29 cellular contexts compared by ENCODE assay signal in the genomic region with DNA sequence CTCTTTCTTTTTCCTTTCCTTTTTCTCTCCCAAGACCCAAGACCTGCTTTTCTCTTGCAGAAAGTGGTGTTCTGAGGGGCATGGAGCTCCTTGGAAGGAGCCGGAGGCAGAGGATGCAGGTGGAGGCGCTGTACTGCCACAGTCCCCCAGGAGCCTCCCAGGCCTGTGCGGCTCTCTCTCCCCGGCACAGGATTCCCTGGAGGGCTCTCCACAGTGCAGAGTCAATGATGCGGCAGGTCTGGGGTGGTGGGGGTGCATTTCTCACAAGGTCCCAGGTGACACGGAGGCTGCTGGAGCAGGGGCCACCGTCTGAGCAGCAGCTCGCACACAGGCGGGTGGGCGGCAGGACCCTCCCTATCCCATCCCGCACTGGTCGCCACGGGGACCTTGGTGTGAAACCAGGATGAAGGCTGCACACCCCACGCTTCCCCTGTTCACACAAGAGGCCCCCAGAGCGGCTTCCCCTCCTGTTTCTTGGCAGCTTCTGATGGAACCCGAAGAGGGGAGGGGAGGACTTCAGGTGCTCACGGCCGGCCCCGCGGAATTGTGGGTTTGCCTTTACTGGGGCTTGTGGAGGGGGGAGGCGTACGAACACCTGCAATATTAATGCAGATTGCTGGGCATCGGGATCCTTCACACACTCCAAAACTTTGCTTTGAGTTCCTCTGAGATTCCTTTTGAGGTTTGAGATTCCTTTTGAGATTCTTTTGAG.
"Had no signal": no experiment of that assay in that cellular context is flagged by ENCODE, and none has a peak within 500 bp of the region (broad histone marks: within the 10 kb centered on the region; RNA-seq: fewer than 3 reads in every experiment).

No MANE protein-coding gene starts in this region.

- DNase-seq: dorsolateral prefrontal cortex; effector CD4-positive, alpha-beta T cell; foreskin fibroblast; gastrocnemius medialis; heart right ventricle; hippocampal formation; left cardiac atrium; left lung; mesenchymal stem cell; mucosa of descending colon; naive B cell; nucleus accumbens; ovary; posterior cingulate gyrus; psoas muscle; right cardiac atrium; sigmoid colon; stimulated activated CD4-positive, alpha-beta T cell treated with anti-CD3 and anti-CD28 coated beads, Interleukin-2, amount 100 ng/mL, for 24 hours; stimulated activated CD4-positive, alpha-beta T cell treated with anti-CD3 and anti-CD28 coated beads, Interleukin-4, amount 100 ng/mL, for 24 hours; stimulated activated naive CD4-positive, alpha-beta T cell treated with Interleukin-2 at 50 U/mL for 16 hours; stomach; tibial artery had no signal

- H3K4me1 Mint-ChIP-seq: mesothelial cell of epicardium; naive B cell; neural crest cell; stimulated activated effector memory CD8-positive, alpha-beta T cell treated with anti-CD3 and anti-CD28 coated beads, Interleukin-12 subunit alpha, Interleukin-12 subunit beta, amount 100 ng/mL, for 72 hours had no signal

- H3K27ac ChIP-seq: epithelial cell of prostate, gastrocnemius medialis, heart right ventricle, left lung, ovary, psoas muscle, sigmoid colon, stomach, tibial artery had no signal

- H3K4me3 ChIP-seq: dorsolateral prefrontal cortex, gastrocnemius medialis, heart right ventricle, left lung, mucosa of descending colon, ovary, psoas muscle, sigmoid colon, stomach, tibial artery had no signal

- H3K27me3 ChIP-seq: ovary, sigmoid colon had no signal

- H3K4me1 ChIP-seq: gastrocnemius medialis, heart right ventricle, left lung, psoas muscle, stomach, tibial artery had no signal

- H3K36me3 Mint-ChIP-seq: mesothelial cell of epicardium; naive B cell; natural killer cell treated with Interleukin-12 subunit alpha and Interleukin-12 subunit beta and Interleukin-15 and Interleukin-18, amount 100 ng/mL, for 72 hours; stimulated activated effector memory CD8-positive, alpha-beta T cell treated with anti-CD3 and anti-CD28 coated beads, Interleukin-12 subunit alpha, Interleukin-12 subunit beta, amount 100 ng/mL, for 72 hours; type B pancreatic cell had no signal

- H3K9me3 ChIP-seq: gastrocnemius medialis, heart right ventricle, left lung, mucosa of descending colon, ovary, psoas muscle, sigmoid colon, stomach, tibial artery had no signal

- ATAC-seq: esophagus mucosa; gastrocnemius medialis; left cardiac atrium; left lung; mucosa of descending colon; natural killer cell treated with Interleukin-12 subunit alpha and Interleukin-12 subunit beta and Interleukin-15 and Interleukin-18, amount 100 ng/mL, for 72 hours; psoas muscle; right cardiac atrium; stimulated activated effector memory CD8-positive, alpha-beta T cell treated with anti-CD3 and anti-CD28 coated beads, Interleukin-12 subunit alpha, Interleukin-12 subunit beta, amount 100 ng/mL, for 72 hours had no signal

- H3K27ac Mint-ChIP-seq: mesothelial cell of epicardium; natural killer cell treated with Interleukin-12 subunit alpha and Interleukin-12 subunit beta and Interleukin-15 and Interleukin-18, amount 100 ng/mL, for 72 hours; stimulated activated effector memory CD8-positive, alpha-beta T cell treated with anti-CD3 and anti-CD28 coated beads, Interleukin-12 subunit alpha, Interleukin-12 subunit beta, amount 100 ng/mL, for 72 hours; type B pancreatic cell had no signal

- H3K4me3 Mint-ChIP-seq: mesothelial cell of epicardium; naive B cell; natural killer cell treated with Interleukin-12 subunit alpha and Interleukin-12 subunit beta and Interleukin-15 and Interleukin-18, amount 100 ng/mL, for 72 hours; neural crest cell; stimulated activated effector memory CD8-positive, alpha-beta T cell treated with anti-CD3 and anti-CD28 coated beads, Interleukin-12 subunit alpha, Interleukin-12 subunit beta, amount 100 ng/mL, for 72 hours; type B pancreatic cell had no signal

- H3K9me3 Mint-ChIP-seq: mesothelial cell of epicardium; naive B cell; natural killer cell treated with Interleukin-12 subunit alpha and Interleukin-12 subunit beta and Interleukin-15 and Interleukin-18, amount 100 ng/mL, for 72 hours; neural crest cell; stimulated activated effector memory CD8-positive, alpha-beta T cell treated with anti-CD3 and anti-CD28 coated beads, Interleukin-12 subunit alpha, Interleukin-12 subunit beta, amount 100 ng/mL, for 72 hours; type B pancreatic cell had no signal

- H3K36me3 ChIP-seq: gastrocnemius medialis, heart right ventricle, left lung, ovary, sigmoid colon, stomach, tibial artery had no signal
